ENCODE assay signal across 1 cellular context in genomic region chr1:109208431-109208830, GRCh38.
TF ChIP-seq lines count a peak whose summit lies in the region.

No MANE protein-coding gene starts in this region.

TF ChIP-seq in H1, 55 proteins besides CTCF, POLR2A, EP300 and RAD21:
- no peak for TF ChIP-seq SP1 (IDR thresholded peaks at IDR 0.05; ENCODE audit: low read depth, low read length)
- TF ChIP-seq CBX8 (IDR thresholded peaks at IDR 0.05; ENCODE audit: borderline replicate concordance, low read depth, low read length): no peak
- TF ChIP-seq USF2 (IDR thresholded peaks at IDR 0.05; ENCODE audit: low read length): no peak
- TF ChIP-seq SIN3A (conservative IDR thresholded peaks at IDR 0.05 in 1 of 2, IDR thresholded peaks at IDR 0.05 in 1 of 2; ENCODE audit: low read depth in 1 of 2, low read length in 2 of 2): no peak
